ENCODE assay signal across 9 cellular contexts in genomic region chr15:74790080-74790916, GRCh38. TPM values are rescaled to one million over a fixed set of nuclear protein-coding genes. Genes with fewer than 3 reads are reported as not detected.
DNase-seq lines count a peak whose midpoint lies in the region; ATAC-seq and TF ChIP-seq lines count a peak whose summit lies in the region.
"Had no signal": no experiment of that assay in that cellular context is flagged by ENCODE, and none has a peak within 500 bp of the region (broad histone marks: within the 10 kb centered on the region; RNA-seq: fewer than 3 reads in every experiment).

No MANE protein-coding gene starts in this region.

- H3K4ac ChIP-seq in neuronal stem cell (ENCODE audit: low read length) = no peak overlapping the region

- WGBS in esophagus squamous epithelium, 2 donors = 20 to 43% methylated on average over 11 to 13 of the region's 15 CpGs
- WGBS in neuronal stem cell (ENCODE audit: extremely low coverage in 2 of 2, insufficient read length in 2 of 2, insufficient replicate concordance in 1 of 2), 2 donors = no CpG with 5 or more reads among the region's 15 CpGs

- no peak overlapping the region for H2BK15ac ChIP-seq in neuronal stem cell (ENCODE audit: low read length)

- no peak for TF ChIP-seq CTCF in esophagus squamous epithelium (IDR thresholded peaks at IDR 0.05)

- H4K91ac ChIP-seq in neuronal stem cell (ENCODE audit: low read depth, low read length, poor library complexity) = no peak overlapping the region

- peak overlapping the region in 3 of 4 donors; percentile 26 to 96 (median 31) for H3K4me3 ChIP-seq in esophagus squamous epithelium
- H3K4me3 ChIP-seq in neuronal stem cell (ENCODE audit: low read length in 2 of 2) = no peak overlapping the region

- H3K14ac ChIP-seq in neuronal stem cell (ENCODE audit: low read length) = no peak overlapping the region

- peaks cover 8% of the 10 kb centered on the region for H3K79me1 ChIP-seq in neuronal stem cell (ENCODE audit: low read depth, low read length)

- no peak overlapping the region for H2BK120ac ChIP-seq in neuronal stem cell (ENCODE audit: low read depth, low read length)

- no peak overlapping the region for H2AFZ ChIP-seq in neuronal stem cell (ENCODE audit: low read length)

- no peak for ATAC-seq in HG03354 (IDR thresholded peaks at IDR 0.05; ENCODE audit: poor library complexity, severe bottlenecking, unreplicated experiment)

- H3K23ac ChIP-seq in neuronal stem cell (ENCODE audit: low read depth, low read length, poor library complexity) = no peak overlapping the region

- H2BK12ac ChIP-seq in neuronal stem cell (ENCODE audit: low read length) = no peak overlapping the region

- H3K9me3 ChIP-seq in esophagus squamous epithelium (no peaks in the 10 kb centered on the region), neuronal stem cell (replicated peaks in 1 of 2; ENCODE audit: control insufficient read depth in 2 of 2, insufficient read depth in 1 of 2, low read depth in 1 of 2, low read length in 2 of 2) (no peaks in the 10 kb centered on the region)

- TF ChIP-seq POLR2A in esophagus squamous epithelium (IDR thresholded peaks at IDR 0.05) = peak in 1 of 4 donors; percentile 22

- no peak overlapping the region for H3K18ac ChIP-seq in neuronal stem cell (ENCODE audit: low read length)

- no peak overlapping the region for H2AK5ac ChIP-seq in neuronal stem cell (ENCODE audit: low read depth, low read length)

- H3K27me3 ChIP-seq in esophagus squamous epithelium (no peaks in the 10 kb centered on the region), neuronal stem cell (ENCODE audit: control insufficient read depth in 3 of 3, insufficient read depth in 3 of 3, low read depth in 1 of 3, low read length in 3 of 3) (no peaks in the 10 kb centered on the region)

- intact Hi-C loops in esophagus squamous epithelium (cut with DNase I) = no loop called here

- H3K4me2 ChIP-seq in neuronal stem cell (ENCODE audit: insufficient read depth, low read length, poor library complexity, severe bottlenecking) = no peak overlapping the region

- H3K36me3 ChIP-seq in esophagus squamous epithelium = no peaks in the 10 kb centered on the region
- H3K36me3 ChIP-seq in neuronal stem cell (replicated peaks in 1 of 2; ENCODE audit: control insufficient read depth in 2 of 2, insufficient read depth in 2 of 2, low read length in 2 of 2) = peaks cover 4 to 24% of the 10 kb centered on the region in 2 donors

- H2BK5ac ChIP-seq in neuronal stem cell (ENCODE audit: low read length) = peak overlapping the region; percentile 11

- no peak overlapping the region for H3K9ac ChIP-seq in neuronal stem cell (ENCODE audit: low read depth, low read length, poor library complexity)

- H3K4me1 ChIP-seq in esophagus squamous epithelium (peaks cover 86 to 100% (median 95%) of the 10 kb centered on the region in 3 donors), neuronal stem cell (ENCODE audit: control insufficient read depth in 2 of 2, insufficient read depth in 1 of 2, low read depth in 1 of 2, low read length in 2 of 2) (peaks cover 11 to 20% of the 10 kb centered on the region in 2 donors)

- peak overlapping the region; percentile 78 to 99 (median 92) for H3K27ac ChIP-seq in esophagus squamous epithelium
- H3K27ac ChIP-seq in neuronal stem cell (replicated peaks; ENCODE audit: low read length) = no peak overlapping the region

- DNase-seq in Ammon's horn (ENCODE audit: low spot score) (peak; percentile 84), HCEC 1CT (peak; percentile 77), T-helper 22 cell (ENCODE audit: low read depth) (peak; percentile 49), esophagus squamous epithelium (lab: John Stamatoyannopoulos, UW) (no peak), neuronal stem cell (ENCODE audit: low spot score) (no peak), retina (no peak), NCI-H2227 treated with DMSO at 0.1 percent for 48 hours (lab: John Stamatoyannopoulos, UW) (no peak)

- no peak overlapping the region for H4K8ac ChIP-seq in neuronal stem cell (ENCODE audit: low read depth, low read length)

RNA-seq across cellular contexts. Expression of gene CSK, which starts 8.4 kb away (rescaled TPM):
- total RNA-seq in esophagus squamous epithelium = 100 to 1,000 TPM in 1 of 4 donors, 10 to 100 TPM in 3; 30.6 to 130 (median 45.2) TPM
- polyA plus RNA-seq in neuronal stem cell (2013, experiment 1 of 2) = 40.7 TPM
- polyA plus RNA-seq in neuronal stem cell (2013, experiment 2 of 2) = 40.4 TPM

RNA-seq across cellular contexts. Expression of gene LMAN1L, which starts 22.3 kb away (rescaled TPM):
- under 1 TPM in 1 of 4 donors, not detected in 3; 0.18 TPM for total RNA-seq in esophagus squamous epithelium
- not detected for polyA plus RNA-seq in neuronal stem cell (2013, experiment 1 of 2)
- not detected for polyA plus RNA-seq in neuronal stem cell (2013, experiment 2 of 2)
- polyA plus RNA-seq: neural cell had no signal

RNA-seq across cellular contexts. Expression of gene CPLX3, which starts 36.1 kb away (rescaled TPM):
- under 1 TPM in 1 of 4 donors, not detected in 3; 0.11 TPM for total RNA-seq in esophagus squamous epithelium
- polyA plus RNA-seq in neuronal stem cell (2013, experiment 1 of 2) = 0.03 TPM
- polyA plus RNA-seq in neuronal stem cell (2013, experiment 2 of 2) = 0.03 TPM

RNA-seq across cellular contexts. Expression of gene CYP1A2, which starts 41.7 kb away (rescaled TPM):
- not detected for total RNA-seq in esophagus squamous epithelium
- polyA plus RNA-seq in neuronal stem cell (2013, experiment 1 of 2) = not detected
- not detected for polyA plus RNA-seq in neuronal stem cell (2013, experiment 2 of 2)
- polyA plus RNA-seq: neural cell had no signal

RNA-seq across cellular contexts. Expression of gene ULK3, which starts 52.7 kb away (rescaled TPM):
- 100 to 1,000 TPM in 1 of 4 donors, 10 to 100 TPM in 3; 53.3 to 113 (median 60.9) TPM for total RNA-seq in esophagus squamous epithelium
- 16.2 TPM for polyA plus RNA-seq in neuronal stem cell (2013, experiment 1 of 2)
- polyA plus RNA-seq in neuronal stem cell (2013, experiment 2 of 2) = 15.9 TPM

Comparison
In these comparisons a context has a peak if more than half of its experiments do, and no peak if none do; other contexts are left out.
1. DNase-seq: peak in Ammon's horn (single experiment), HCEC 1CT (single experiment) and T-helper 22 cell (single experiment); none in esophagus squamous epithelium (single experiment), neuronal stem cell (single experiment), retina (single experiment) and NCI-H2227 treated with DMSO at 0.1 percent for 48 hours (single experiment).
2. H3K4me3 ChIP-seq: peak in esophagus squamous epithelium (3 of 4); none in neuronal stem cell (0 of 2).